In the genomic region with DNA sequence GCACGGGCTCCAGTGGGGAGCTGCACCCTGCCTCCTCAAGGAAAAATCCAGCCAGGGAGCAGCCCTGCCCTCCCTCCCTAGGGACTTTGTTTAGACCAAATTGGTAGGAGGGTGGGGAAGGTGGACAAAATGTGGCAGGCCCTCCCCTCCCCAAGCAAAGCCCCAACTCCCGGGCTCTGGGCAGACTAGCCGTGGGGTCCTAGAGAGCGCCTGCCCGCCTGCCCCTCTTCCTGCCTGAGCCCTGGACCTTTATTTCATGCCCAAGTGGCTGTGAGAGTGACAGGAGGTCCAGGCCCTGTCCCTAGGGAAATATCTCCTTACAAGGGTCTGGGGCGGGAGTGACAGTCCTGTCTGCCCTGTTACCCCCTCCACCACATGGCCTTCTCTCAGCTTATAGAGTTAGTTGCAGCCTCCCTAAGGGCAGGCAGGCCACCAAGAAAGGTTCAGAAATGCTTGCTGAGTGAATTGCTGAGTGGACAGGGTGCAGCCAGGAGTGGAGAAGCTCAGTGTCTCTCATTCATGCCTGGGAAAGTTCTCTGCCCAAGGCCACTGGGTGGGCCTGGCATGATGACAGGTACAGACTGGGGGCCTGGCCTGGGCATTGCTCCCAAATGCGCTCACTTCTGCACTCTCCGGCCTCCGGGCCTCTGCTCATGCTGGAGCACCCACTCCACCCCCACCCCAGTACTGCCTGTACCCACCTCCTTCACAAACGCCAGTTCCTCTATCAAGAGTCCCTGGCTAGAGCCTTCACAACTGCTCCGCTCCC, we compare ENCODE assay signal across 1 cellular context.
TF ChIP-seq lines count a peak whose summit lies in the region.

No MANE protein-coding gene starts in this region.

TF ChIP-seq in HEK293, 187 proteins besides CTCF, POLR2A, EP300 and RAD21 (continued from another document):
- TF ChIP-seq OVOL3 (tag by site-specific recombination; IDR thresholded peaks at IDR 0.05): no peak
- TF ChIP-seq, protein P1, sequence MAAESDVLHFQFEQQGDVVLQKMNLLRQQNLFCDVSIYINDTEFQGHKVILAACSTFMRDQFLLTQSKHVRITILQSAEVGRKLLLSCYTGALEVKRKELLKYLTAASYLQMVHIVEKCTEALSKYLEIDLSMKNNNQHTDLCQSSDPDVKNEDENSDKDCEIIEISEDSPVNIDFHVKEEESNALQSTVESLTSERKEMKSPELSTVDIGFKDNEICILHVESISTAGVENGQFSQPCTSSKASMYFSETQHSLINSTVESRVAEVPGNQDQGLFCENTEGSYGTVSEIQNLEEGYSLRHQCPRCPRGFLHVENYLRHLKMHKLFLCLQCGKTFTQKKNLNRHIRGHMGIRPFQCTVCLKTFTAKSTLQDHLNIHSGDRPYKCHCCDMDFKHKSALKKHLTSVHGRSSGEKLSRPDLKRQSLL (tag by site-specific recombination; IDR thresholded peaks at IDR 0.05): no peak
- TF ChIP-seq ZSCAN30 (tag by site-specific recombination; IDR thresholded peaks at IDR 0.05): 0 out of 2 replicates have a peak, but pooled peaks have one; percentile 22
- TF ChIP-seq, protein P2, sequence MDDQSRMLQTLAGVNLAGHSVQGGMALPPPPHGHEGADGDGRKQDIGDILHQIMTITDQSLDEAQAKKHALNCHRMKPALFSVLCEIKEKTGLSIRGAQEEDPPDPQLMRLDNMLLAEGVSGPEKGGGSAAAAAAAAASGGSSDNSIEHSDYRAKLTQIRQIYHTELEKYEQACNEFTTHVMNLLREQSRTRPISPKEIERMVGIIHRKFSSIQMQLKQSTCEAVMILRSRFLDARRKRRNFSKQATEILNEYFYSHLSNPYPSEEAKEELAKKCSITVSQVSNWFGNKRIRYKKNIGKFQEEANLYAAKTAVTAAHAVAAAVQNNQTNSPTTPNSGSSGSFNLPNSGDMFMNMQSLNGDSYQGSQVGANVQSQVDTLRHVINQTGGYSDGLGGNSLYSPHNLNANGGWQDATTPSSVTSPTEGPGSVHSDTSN (CRISPR knock-in tag; IDR thresholded peaks at IDR 0.05): 0 out of 2 replicates have a peak, but pooled peaks have one; percentile 29
- TF ChIP-seq EGR2 (tag by site-specific recombination; IDR thresholded peaks at IDR 0.05; ENCODE audit: low read depth): peak; percentile 39; the same call in 1 of the 2 replicates
- TF ChIP-seq, protein P3, sequence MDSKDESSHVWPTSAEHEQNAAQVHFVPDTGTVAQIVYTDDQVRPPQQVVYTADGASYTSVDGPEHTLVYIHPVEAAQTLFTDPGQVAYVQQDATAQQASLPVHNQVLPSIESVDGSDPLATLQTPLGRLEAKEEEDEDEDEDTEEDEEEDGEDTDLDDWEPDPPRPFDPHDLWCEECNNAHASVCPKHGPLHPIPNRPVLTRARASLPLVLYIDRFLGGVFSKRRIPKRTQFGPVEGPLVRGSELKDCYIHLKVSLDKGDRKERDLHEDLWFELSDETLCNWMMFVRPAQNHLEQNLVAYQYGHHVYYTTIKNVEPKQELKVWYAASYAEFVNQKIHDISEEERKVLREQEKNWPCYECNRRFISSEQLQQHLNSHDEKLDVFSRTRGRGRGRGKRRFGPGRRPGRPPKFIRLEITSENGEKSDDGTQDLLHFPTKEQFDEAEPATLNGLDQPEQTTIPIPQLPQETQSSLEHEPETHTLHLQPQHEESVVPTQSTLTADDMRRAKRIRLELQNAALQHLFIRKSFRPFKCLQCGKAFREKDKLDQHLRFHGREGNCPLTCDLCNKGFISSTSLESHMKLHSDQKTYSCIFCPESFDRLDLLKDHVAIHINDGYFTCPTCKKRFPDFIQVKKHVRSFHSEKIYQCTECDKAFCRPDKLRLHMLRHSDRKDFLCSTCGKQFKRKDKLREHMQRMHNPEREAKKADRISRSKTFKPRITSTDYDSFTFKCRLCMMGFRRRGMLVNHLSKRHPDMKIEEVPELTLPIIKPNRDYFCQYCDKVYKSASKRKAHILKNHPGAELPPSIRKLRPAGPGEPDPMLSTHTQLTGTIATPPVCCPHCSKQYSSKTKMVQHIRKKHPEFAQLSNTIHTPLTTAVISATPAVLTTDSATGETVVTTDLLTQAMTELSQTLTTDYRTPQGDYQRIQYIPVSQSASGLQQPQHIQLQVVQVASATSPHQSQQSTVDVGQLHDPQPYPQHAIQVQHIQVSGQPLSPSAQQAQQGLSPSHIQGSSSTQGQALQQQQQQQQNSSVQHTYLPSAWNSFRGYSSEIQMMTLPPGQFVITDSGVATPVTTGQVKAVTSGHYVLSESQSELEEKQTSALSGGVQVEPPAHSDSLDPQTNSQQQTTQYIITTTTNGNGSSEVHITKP (tag by site-specific recombination; IDR thresholded peaks at IDR 0.05): peak; percentile 32; the same call in 1 of the 2 replicates
- TF ChIP-seq ZNF140 (tag by site-specific recombination; IDR thresholded peaks at IDR 0.05): no peak
- peak; percentile 20; the same call in 1 of the 2 replicates for TF ChIP-seq ZNF585B (tag by site-specific recombination; IDR thresholded peaks at IDR 0.05)
- 0 out of 2 replicates have a peak, but pooled peaks have one; percentile 5 for TF ChIP-seq GLIS2 (tag by site-specific recombination; IDR thresholded peaks at IDR 0.05)
- peak; percentile 23; the same call in 1 of the 2 replicates for TF ChIP-seq ZNF394 (tag by site-specific recombination; IDR thresholded peaks at IDR 0.05; ENCODE audit: borderline replicate concordance)
- peak; percentile 69 for TF ChIP-seq ZNF335 (tag by site-specific recombination; conservative IDR thresholded peaks at IDR 0.05)
- no peak for TF ChIP-seq ZNF549 (tag by site-specific recombination; IDR thresholded peaks at IDR 0.05)
